ENCODE assay signal across 10 cellular contexts in the genomic region with DNA sequence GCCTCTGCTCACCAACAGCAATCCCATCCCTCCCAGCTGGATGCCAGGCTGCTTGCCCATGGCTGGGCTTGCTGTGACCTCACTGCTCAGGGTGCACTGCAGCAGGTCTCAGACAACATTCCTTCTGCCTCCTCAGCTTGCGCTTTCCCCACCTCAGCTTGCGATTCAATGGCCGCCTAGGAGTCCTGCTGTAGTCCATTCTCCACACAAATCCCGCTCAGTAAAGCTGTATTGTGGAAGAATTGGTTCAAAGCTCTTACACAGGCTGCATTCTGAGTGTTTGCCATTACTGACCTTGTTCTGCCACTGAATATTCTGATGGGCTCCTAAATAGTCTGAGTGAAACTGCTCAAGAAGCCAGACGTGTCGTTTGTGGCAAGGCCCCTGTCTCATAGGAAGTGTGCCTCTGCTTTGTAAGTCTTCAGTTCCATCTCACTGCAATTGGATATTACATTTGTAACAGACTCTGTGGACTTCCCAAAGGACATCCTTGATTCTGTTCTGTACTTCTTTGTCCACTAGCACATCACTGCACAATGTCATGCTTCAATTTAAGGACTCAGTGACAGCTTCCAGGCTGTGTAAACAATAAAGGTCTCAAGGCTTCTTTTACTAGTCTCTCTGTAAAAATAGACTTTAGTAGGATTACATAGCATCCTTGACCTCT.
DNase-seq lines count a peak whose midpoint lies in the region; ATAC-seq and TF ChIP-seq lines count a peak whose summit lies in the region.
"Had no signal": no experiment of that assay in that cellular context is flagged by ENCODE, and none has a peak within 500 bp of the region (broad histone marks: within the 10 kb centered on the region; RNA-seq: fewer than 3 reads in every experiment).

No MANE protein-coding gene starts in this region.

- H3K36me3 ChIP-seq in WERI-Rb-1, result no peaks in the 10 kb centered on the region

- peak; percentile 63 for ATAC-seq in GM18511 (IDR thresholded peaks at IDR 0.05; ENCODE audit: unreplicated experiment)
- no peak for ATAC-seq in GM21515 (IDR thresholded peaks at IDR 0.05; ENCODE audit: unreplicated experiment)
- ATAC-seq in HG02610 (IDR thresholded peaks at IDR 0.05; ENCODE audit: unreplicated experiment), result no peak

- H3K4me3 ChIP-seq in WERI-Rb-1 (ENCODE audit: low read depth, low read length), result no peak overlapping the region

- no peak for TF ChIP-seq CTCF in WERI-Rb-1 (IDR thresholded peaks at IDR 0.05; ENCODE audit: low read depth, low read length)

- no peak overlapping the region for H3K27ac ChIP-seq in WERI-Rb-1

- intact Hi-C loops in head of caudate nucleus (cut with DNase I), result no loop called here

- H3K27me3 ChIP-seq in WERI-Rb-1 (ENCODE audit: insufficient read depth, low read depth, severe bottlenecking), result no peaks in the 10 kb centered on the region

- DNase-seq in NCI-H69 (lab: John Stamatoyannopoulos, UW) (peak; percentile 60), head of caudate nucleus (peak in 28 of 42 donors; percentile 7 to 57 (median 20)), retina (peak; percentile 56), WERI-Rb-1 (no peak), NCI-H2081 treated with DMSO at 0.1 percent for 48 hours (lab: John Stamatoyannopoulos, UW) (no peak)
- DNase-seq: activated CD4-positive, alpha-beta T cell treated with anti-CD3 and anti-CD28 coated beads, Interleukin-2, amount 50 U/mL, for 1 hour; NCI-H774 had no signal

- H3K9me3 ChIP-seq in WERI-Rb-1 (ENCODE audit: severe bottlenecking), result no peaks in the 10 kb centered on the region

Comparison
In these comparisons a context has a peak if more than half of its experiments do, and no peak if none do; other contexts are left out.
1. DNase-seq: peak in NCI-H69 (single experiment), head of caudate nucleus (28 of 42) and retina (single experiment); none in WERI-Rb-1 (single experiment) and NCI-H2081 treated with DMSO at 0.1 percent for 48 hours (single experiment).